ENCODE assay signal across 11 cellular contexts in genomic region chr1:17098440-17099317, GRCh38. TPM values are rescaled to one million over a fixed set of nuclear protein-coding genes. Genes with fewer than 3 reads are reported as not detected.
DNase-seq lines count a peak whose midpoint lies in the region; ATAC-seq and TF ChIP-seq lines count a peak whose summit lies in the region.
"Had no signal": no experiment of that assay in that cellular context is flagged by ENCODE, and none has a peak within 500 bp of the region (broad histone marks: within the 10 kb centered on the region; RNA-seq: fewer than 3 reads in every experiment).

No MANE protein-coding gene starts in this region.

- H3K27me3 ChIP-seq in upper lobe of right lung, result no peaks in the 10 kb centered on the region

- H3K4me1 Mint-ChIP-seq in MCF 10A (ENCODE audit: insufficient read depth, unreplicated experiment) (peaks cover 22% of the 10 kb centered on the region), glutamatergic neuron (ENCODE audit: low read depth, unreplicated experiment) (peaks cover 12% of the 10 kb centered on the region)
- H3K4me1 Mint-ChIP-seq in activated naive CD4-positive, alpha-beta T cell treated with anti-CD3 and anti-CD28 coated beads, Interleukin-2, amount 10 ng/mL, durations not matched to agents 7 days and 5 days, result no peaks in the 10 kb centered on the region

- H3K36me3 Mint-ChIP-seq in MCF 10A (ENCODE audit: insufficient read depth, unreplicated experiment), result no peaks in the 10 kb centered on the region
- no peaks in the 10 kb centered on the region for H3K36me3 Mint-ChIP-seq in activated naive CD4-positive, alpha-beta T cell treated with anti-CD3 and anti-CD28 coated beads, Interleukin-2, amount 10 ng/mL, durations not matched to agents 7 days and 5 days
- H3K36me3 Mint-ChIP-seq in glutamatergic neuron (ENCODE audit: unreplicated experiment), result no peaks in the 10 kb centered on the region

- DNase-seq in SIG-M5 treated with dmso at 0.1 percent for 504 hours (lab: John Stamatoyannopoulos, UW; ENCODE audit: unreplicated experiment) (peak; percentile 35), SIG-M5 (lab: John Stamatoyannopoulos, UW) (no peak), MCF 10A (ENCODE audit: unreplicated experiment) (peak; percentile 80), midbrain (lab: John Stamatoyannopoulos, UW) (peak; percentile 62), upper lobe of right lung (no peak), coronary artery (ENCODE audit: low spot score) (no peak), glutamatergic neuron (no peak)
- no peak for DNase-seq in activated naive CD4-positive, alpha-beta T cell treated with anti-CD3 and anti-CD28 coated beads, Interleukin-2, amount 10 ng/mL, durations not matched to agents 7 days and 5 days
- DNase-seq: left colon, NCI-H1092 treated with DMSO at 0.1 percent for 48 hours had no signal

- TF ChIP-seq CTCF in MCF 10A (IDR thresholded peaks at IDR 0.05; ENCODE audit: unreplicated experiment) (no peak), upper lobe of right lung (IDR thresholded peaks at IDR 0.05) (no peak), coronary artery (IDR thresholded peaks at IDR 0.05) (no peak), glutamatergic neuron (IDR thresholded peaks at IDR 0.05; ENCODE audit: partially characterized antibody, unreplicated experiment) (no peak)

- H3K4me3 ChIP-seq in upper lobe of right lung, result no peak overlapping the region
- no peak overlapping the region for H3K4me3 ChIP-seq in coronary artery

- H3K9me3 ChIP-seq in upper lobe of right lung, result no peaks in the 10 kb centered on the region

- POLR2A ChIA-PET in MCF 10A (lab: Yijun Ruan, JAX), result interaction anchor here (0.5 to 1.5 kb wide), 5 partner anchors 10 to 654 kb away, joined by 3 to 5 read pairs (median 3); no protein-coding TSS in a partner anchor

- no TSS peak for BruUV-seq in MCF 10A (replicated peaks; lab: Mats Ljungman, UMichigan)

- intact Hi-C loops in MCF 10A (cut with micrococcal nuclease), result no loop called here
- intact Hi-C loops in upper lobe of right lung (cut with DNase I), result no loop called here

- peak overlapping the region; percentile 2 for H3K4me3 Mint-ChIP-seq in MCF 10A (ENCODE audit: unreplicated experiment)
- no peak overlapping the region for H3K4me3 Mint-ChIP-seq in activated naive CD4-positive, alpha-beta T cell treated with anti-CD3 and anti-CD28 coated beads, Interleukin-2, amount 10 ng/mL, durations not matched to agents 7 days and 5 days
- no peak overlapping the region for H3K4me3 Mint-ChIP-seq in glutamatergic neuron (ENCODE audit: unreplicated experiment)

- H3K27me3 Mint-ChIP-seq in MCF 10A (ENCODE audit: insufficient read depth, unreplicated experiment) (no peaks in the 10 kb centered on the region), glutamatergic neuron (ENCODE audit: unreplicated experiment) (peaks cover 2% of the 10 kb centered on the region)
- peaks cover 20% of the 10 kb centered on the region for H3K27me3 Mint-ChIP-seq in activated naive CD4-positive, alpha-beta T cell treated with anti-CD3 and anti-CD28 coated beads, Interleukin-2, amount 10 ng/mL, durations not matched to agents 7 days and 5 days

- CTCF ChIA-PET in MCF 10A (lab: Yijun Ruan, JAX), result interaction anchor here (0.6 kb wide), 1 partner anchor 147 kb away, joined by 3 read pairs; no protein-coding TSS in a partner anchor
- CTCF ChIA-PET in activated naive CD4-positive, alpha-beta T cell treated with anti-CD3 and anti-CD28 coated beads, Interleukin-2, amount 10 ng/mL, durations not matched to agents 7 days and 5 days (lab: Charles Lee), result no interaction called here

- peaks cover 7% of the 10 kb centered on the region for H3K4me1 ChIP-seq in upper lobe of right lung

- peak overlapping the region; percentile 61 for H3K27ac Mint-ChIP-seq in MCF 10A (ENCODE audit: low read depth, unreplicated experiment)
- no peak overlapping the region for H3K27ac Mint-ChIP-seq in activated naive CD4-positive, alpha-beta T cell treated with anti-CD3 and anti-CD28 coated beads, Interleukin-2, amount 10 ng/mL, durations not matched to agents 7 days and 5 days
- H3K27ac Mint-ChIP-seq in glutamatergic neuron (ENCODE audit: unreplicated experiment), result no peak overlapping the region
- H3K27ac Mint-ChIP-seq: progenitor cell of endocrine pancreas had no signal

- H3K9me3 Mint-ChIP-seq in MCF 10A (ENCODE audit: unreplicated experiment) (no peaks in the 10 kb centered on the region), glutamatergic neuron (ENCODE audit: unreplicated experiment) (peaks cover 1% of the 10 kb centered on the region)
- no peaks in the 10 kb centered on the region for H3K9me3 Mint-ChIP-seq in activated naive CD4-positive, alpha-beta T cell treated with anti-CD3 and anti-CD28 coated beads, Interleukin-2, amount 10 ng/mL, durations not matched to agents 7 days and 5 days

- ATAC-seq in upper lobe of right lung, result peak; percentile 44
- ATAC-seq: left colon had no signal

- no peaks in the 10 kb centered on the region for H3K36me3 ChIP-seq in upper lobe of right lung

- peak overlapping the region; percentile 25 for H3K27ac ChIP-seq in upper lobe of right lung
- no peak overlapping the region for H3K27ac ChIP-seq in coronary artery

RNA-seq across cellular contexts. Expression of gene PADI2, which starts 20.6 kb away (rescaled TPM):
- total RNA-seq in MCF 10A (2022), result 0.16 and 0.20 TPM in 2 replicates
- total RNA-seq in upper lobe of right lung, result 20.0 TPM
- 0.74 TPM for total RNA-seq in glutamatergic neuron (ENCODE audit: unreplicated experiment)

RNA-seq across cellular contexts. Expression of gene SDHB, which starts 44.8 kb away (rescaled TPM):
- 166 and 189 TPM in 2 replicates for total RNA-seq in MCF 10A (2022)
- total RNA-seq in upper lobe of right lung, result 79.3 TPM
- total RNA-seq in glutamatergic neuron (ENCODE audit: unreplicated experiment), result 58.9 TPM

Comparison
In these comparisons a context has a peak if more than half of its experiments do, and no peak if none do; other contexts are left out.
1. DNase-seq: peak in SIG-M5 treated with dmso at 0.1 percent for 504 hours (single experiment), MCF 10A (single experiment) and midbrain (single experiment); none in SIG-M5 (single experiment), upper lobe of right lung (single experiment), coronary artery (single experiment), activated naive CD4-positive, alpha-beta T cell treated with anti-CD3 and anti-CD28 coated beads, Interleukin-2, amount 10 ng/mL, durations not matched to agents 7 days and 5 days (single experiment) and glutamatergic neuron (single experiment).
2. RNA of gene PADI2, which starts 20.6 kb away (total RNA-seq): 20.0 TPM in upper lobe of right lung (single experiment); 0.74 TPM in glutamatergic neuron (single experiment) and 0.16 to 0.20 TPM in MCF 10A; every median in the first group is over 10 times any median in the second.